In the genomic region with DNA sequence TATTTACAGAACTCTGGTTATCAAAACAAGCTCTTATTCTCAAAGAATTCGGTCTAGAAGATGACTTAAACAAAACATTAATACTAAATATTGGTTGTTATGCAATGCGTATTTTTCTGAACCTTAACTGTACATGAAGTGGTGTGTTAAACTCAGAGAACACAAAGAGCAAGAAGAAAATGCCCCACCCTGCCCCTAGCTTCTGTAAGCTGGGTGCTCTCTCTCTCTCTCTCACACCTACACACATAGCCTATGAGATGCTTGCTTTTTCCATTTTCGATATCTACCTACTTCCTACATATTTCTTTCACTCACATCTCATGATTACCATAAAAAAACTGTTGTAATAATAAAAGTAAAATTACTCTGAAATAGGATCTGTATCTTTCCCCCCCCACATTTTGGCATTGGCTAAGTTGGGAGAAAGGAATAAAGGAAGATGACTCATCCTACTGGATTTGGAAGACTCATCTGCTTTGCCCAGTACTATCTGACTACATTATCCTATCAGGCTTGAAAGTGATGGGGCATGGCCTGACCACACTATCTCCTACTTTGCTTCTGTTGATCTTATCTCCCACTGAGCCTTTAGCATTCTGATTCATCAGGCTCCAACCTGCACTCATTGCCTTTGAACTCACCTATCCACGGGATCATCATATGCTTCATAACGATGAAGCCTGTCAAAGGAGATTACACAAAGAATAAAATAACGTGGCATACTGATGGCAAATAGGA, we compare ENCODE assay signal across 10 cellular contexts. TPM values are rescaled to one million over a fixed set of nuclear protein-coding genes. Genes with fewer than 3 reads are reported as not detected.
DNase-seq lines count a peak whose midpoint lies in the region; TF ChIP-seq lines count a peak whose summit lies in the region.
"Had no signal": no experiment of that assay in that cellular context is flagged by ENCODE, and none has a peak within 500 bp of the region (broad histone marks: within the 10 kb centered on the region; RNA-seq: fewer than 3 reads in every experiment).

No MANE protein-coding gene starts in this region.

- no peaks in the 10 kb centered on the region for H3K9me3 ChIP-seq in CD8-positive, alpha-beta memory T cell (ENCODE audit: low read length)
- H3K9me3 ChIP-seq in suprapubic skin: peaks cover 4% of the 10 kb centered on the region

- peaks cover 21 to 37% (median 23%) of the 10 kb centered on the region in 3 donors for H3K36me3 Mint-ChIP-seq in CD8-positive, alpha-beta memory T cell

- H3K4me1 ChIP-seq in CD8-positive, alpha-beta memory T cell (ENCODE audit: insufficient read depth, low read length): peaks cover 20% of the 10 kb centered on the region
- H3K4me1 ChIP-seq in suprapubic skin: peaks cover 22% of the 10 kb centered on the region

- WGBS in suprapubic skin: 60% methylated on average over 6 of the region's 6 CpGs

- H3K27me3 ChIP-seq in CD8-positive, alpha-beta memory T cell (ENCODE audit: insufficient read depth, low read length, poor library complexity, severe bottlenecking): no peaks in the 10 kb centered on the region
- H3K27me3 ChIP-seq in kidney epithelial cell (ENCODE audit: control insufficient read depth, insufficient read depth, low read length): no peaks in the 10 kb centered on the region
- no peaks in the 10 kb centered on the region for H3K27me3 ChIP-seq in suprapubic skin

- peaks cover 2% of the 10 kb centered on the region for H3K36me3 ChIP-seq in CD8-positive, alpha-beta memory T cell (ENCODE audit: insufficient read depth, low read length)
- no peaks in the 10 kb centered on the region for H3K36me3 ChIP-seq in kidney epithelial cell (ENCODE audit: control insufficient read depth, insufficient read depth, low read length)
- no peaks in the 10 kb centered on the region for H3K36me3 ChIP-seq in suprapubic skin

- no peaks in the 10 kb centered on the region for H3K27me3 Mint-ChIP-seq in CD8-positive, alpha-beta memory T cell

- DNase-seq in CD8-positive, alpha-beta memory T cell: no peak
- peak; percentile 15 for DNase-seq in HS-27A (ENCODE audit: low read depth)
- peak; percentile 29 for DNase-seq in astrocyte of the spinal cord (ENCODE audit: low read depth, low spot score)
- peak; percentile 32 for DNase-seq in kidney epithelial cell (ENCODE audit: low read depth)
- no peak for DNase-seq in suprapubic skin (ENCODE audit: low spot score in 2 of 2)
- DNase-seq in GOT3 (lab: John Stamatoyannopoulos, UW): no peak
- no peak for DNase-seq in DMS79 (lab: John Stamatoyannopoulos, UW)
- no peak for DNase-seq in pons (ENCODE audit: low spot score)
- DNase-seq: stimulated activated CD4-positive, alpha-beta T cell treated with anti-CD3 and anti-CD28 coated beads, Interleukin-2, amount 100 ng/mL, for 48 hours had no signal

- H3K27ac ChIP-seq in CD8-positive, alpha-beta memory T cell (ENCODE audit: low read depth, low read length): no peak overlapping the region
- no peak overlapping the region for H3K27ac ChIP-seq in suprapubic skin

- no peak for TF ChIP-seq POLR2A in suprapubic skin (IDR thresholded peaks at IDR 0.05)

- POLR2A ChIA-PET in CD8-positive, alpha-beta memory T cell (lab: Charles Lee): no interaction called here

- in situ Hi-C loops in astrocyte of the spinal cord (cut with HindIII; ENCODE audit: low sequenced_read_pairs): no loop called here

- CTCF ChIA-PET in CD8-positive, alpha-beta memory T cell (lab: Charles Lee): no interaction called here

- H3K4me1 Mint-ChIP-seq in CD8-positive, alpha-beta memory T cell: peaks cover 45 to 54% (median 49%) of the 10 kb centered on the region in 3 donors

- peak overlapping the region in 5 of 8 donors; percentile 0 to 61 (median 28) for H3K27ac Mint-ChIP-seq in CD8-positive, alpha-beta memory T cell

- TF ChIP-seq CTCF in astrocyte of the spinal cord (IDR thresholded peaks at IDR 0.05; ENCODE audit: low read depth, low read length): no peak
- no peak for TF ChIP-seq CTCF in kidney epithelial cell (IDR thresholded peaks at IDR 0.05; ENCODE audit: insufficient read depth, low read length, poor library complexity, severe bottlenecking)
- TF ChIP-seq CTCF in suprapubic skin (IDR thresholded peaks at IDR 0.05): no peak

- TF ChIP-seq EP300 in suprapubic skin (IDR thresholded peaks at IDR 0.05): no peak

- peak overlapping the region in 3 of 7 donors; percentile 4 to 52 (median 41) for H3K4me3 Mint-ChIP-seq in CD8-positive, alpha-beta memory T cell

- no peak overlapping the region for H3K4me3 ChIP-seq in CD8-positive, alpha-beta memory T cell (ENCODE audit: low read length)
- H3K4me3 ChIP-seq in astrocyte of the spinal cord (ENCODE audit: low read depth, low read length): no peak overlapping the region
- no peak overlapping the region for H3K4me3 ChIP-seq in kidney epithelial cell (ENCODE audit: low read depth, low read length)
- H3K4me3 ChIP-seq in suprapubic skin: no peak overlapping the region

- H3K9me3 Mint-ChIP-seq in CD8-positive, alpha-beta memory T cell: peaks cover 0 to 13% (median 5%) of the 10 kb centered on the region in 5 donors

RNA-seq across cellular contexts. Expression of gene CRYZ, which starts 2.9 kb away (rescaled TPM):
- total RNA-seq in CD8-positive, alpha-beta memory T cell: 10 to 100 TPM; 13.1 to 13.7 TPM
- 51.7 TPM for polyA plus RNA-seq in CD8-positive, alpha-beta memory T cell
- total RNA-seq in kidney epithelial cell (38.0 and 38.4 TPM in 2 replicates), suprapubic skin (10 to 100 TPM; 18.7 to 39.1 (median 27.3) TPM)

RNA-seq across cellular contexts. Expression of gene TYW3, which starts 3.0 kb away (rescaled TPM):
- 10 to 100 TPM; 40.3 to 42.0 TPM for total RNA-seq in CD8-positive, alpha-beta memory T cell
- polyA plus RNA-seq in CD8-positive, alpha-beta memory T cell: 15.0 TPM
- total RNA-seq in kidney epithelial cell (8.6 and 9.5 TPM in 2 replicates), suprapubic skin (10 to 100 TPM in 2 of 4 donors, 1 to 10 TPM in 2; 7.4 to 15.8 (median 11.0) TPM)

RNA-seq across cellular contexts. Expression of gene ERICH3, which starts 56.3 kb away (rescaled TPM):
- total RNA-seq in CD8-positive, alpha-beta memory T cell: not detected
- polyA plus RNA-seq in CD8-positive, alpha-beta memory T cell: not detected
- not detected in 2 replicates for total RNA-seq in kidney epithelial cell
- total RNA-seq in suprapubic skin: not detected
- total RNA-seq: NCI-H460 had no signal

Comparison
In these comparisons a context has a peak if more than half of its experiments do, and no peak if none do; other contexts are left out.
1. DNase-seq: peak in HS-27A (single experiment), astrocyte of the spinal cord (single experiment) and kidney epithelial cell (single experiment); none in CD8-positive, alpha-beta memory T cell (0 of 5), suprapubic skin (0 of 2), GOT3 (single experiment), DMS79 (single experiment) and pons (single experiment).